Comparison of ENCODE assay signal across 27 cellular contexts in the genomic region with DNA sequence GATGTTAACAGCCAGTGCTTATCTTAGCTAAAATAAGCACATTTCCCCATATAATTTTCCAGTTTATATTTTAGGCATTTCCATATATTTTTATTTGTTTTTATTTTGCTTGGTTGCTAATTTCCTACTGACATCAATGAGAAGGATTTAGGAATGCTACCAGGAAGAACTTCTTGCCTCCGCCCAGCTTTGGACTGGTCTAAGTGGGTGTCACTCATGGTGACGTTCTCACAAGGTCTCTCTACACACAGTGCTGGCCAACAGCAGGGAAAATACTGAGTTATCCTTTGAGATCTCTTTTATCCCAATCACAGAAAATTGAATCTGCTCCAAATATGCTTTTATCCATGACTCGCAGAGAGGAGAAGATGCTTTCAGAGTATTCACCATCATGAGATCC. TPM values are rescaled to one million over a fixed set of nuclear protein-coding genes. Genes with fewer than 3 reads are reported as not detected.
DNase-seq lines count a peak whose midpoint lies in the region; ATAC-seq, FAIRE-seq and TF ChIP-seq lines count a peak whose summit lies in the region.
"Had no signal": no experiment of that assay in that cellular context is flagged by ENCODE, and none has a peak within 500 bp of the region (broad histone marks: within the 10 kb centered on the region; RNA-seq: fewer than 3 reads in every experiment).

No MANE protein-coding gene starts in this region.

- H2AFZ ChIP-seq in K562 (ENCODE audit: low read depth, low read length), result no peak overlapping the region

- no peak overlapping the region for H3K4me3 Mint-ChIP-seq in stimulated activated naive CD8-positive, alpha-beta T cell treated with anti-CD3 and anti-CD28 coated beads, Interleukin-15, Interleukin-2, amounts not matched to agents 100 ng/mL and 50 ng/mL, for 24 hours
- H3K4me3 Mint-ChIP-seq: CD8-positive, alpha-beta T cell had no signal

- no peak for TF ChIP-seq RAD21 in K562 (CRISPR knock-in tag; conservative IDR thresholded peaks at IDR 0.05 in 1 of 2, IDR thresholded peaks at IDR 0.05 in 1 of 2)

- no peaks in the 10 kb centered on the region for H3K27me3 Mint-ChIP-seq in stimulated activated naive CD8-positive, alpha-beta T cell treated with anti-CD3 and anti-CD28 coated beads, Interleukin-15, Interleukin-2, amounts not matched to agents 100 ng/mL and 50 ng/mL, for 24 hours

- H3K4me1 Mint-ChIP-seq in stimulated activated naive CD8-positive, alpha-beta T cell treated with anti-CD3 and anti-CD28 coated beads, Interleukin-15, Interleukin-2, amounts not matched to agents 100 ng/mL and 50 ng/mL, for 24 hours (ENCODE audit: low read depth), result no peaks in the 10 kb centered on the region

- no peaks in the 10 kb centered on the region for H3K4me1 ChIP-seq in K562 (replicated peaks in 1 of 2; ENCODE audit: control insufficient read depth in 2 of 2, insufficient read depth in 2 of 2, low read length in 2 of 2)
- H3K4me1 ChIP-seq: A549, Caco-2, SJCRH30 had no signal

- TF ChIP-seq POLR2A in K562 (conservative IDR thresholded peaks at IDR 0.05), result no peak
- TF ChIP-seq POLR2A in erythroblast (IDR thresholded peaks at IDR 0.05; ENCODE audit: low read length), result no peak

- FAIRE-seq in K562 (lab: Jason Lieb, UNC), result no peak
- FAIRE-seq: A549, GM18507, HepG2 had no signal

- no peak overlapping the region for H3K27ac ChIP-seq in K562 (ENCODE audit: extremely low read depth, low read depth, low read length)
- H3K27ac ChIP-seq: A549, SJCRH30 had no signal

- peaks cover 0 to 10% of the 10 kb centered on the region in 2 experiments; a peak in 3 of 5 replicates for H3K27me3 ChIP-seq in K562 (ENCODE audit: control insufficient read depth in 2 of 2, insufficient read depth in 2 of 2, low read length in 2 of 2)

- H3K36me3 ChIP-seq in K562 (ENCODE audit: control insufficient read depth, insufficient read depth, low read length), result no peaks in the 10 kb centered on the region
- H3K36me3 ChIP-seq: SJCRH30 had no signal

- no peak for TF ChIP-seq CTCF in K562 (IDR thresholded peaks at IDR 0.05 in 2 of 3, conservative IDR thresholded peaks at IDR 0.05 in 1 of 3; ENCODE audit: insufficient read depth in 2 of 3, low read depth in 1 of 3, low read length in 3 of 3)

- no peak for ATAC-seq in stimulated activated naive CD8-positive, alpha-beta T cell treated with anti-CD3 and anti-CD28 coated beads, Interleukin-15, Interleukin-2, amounts not matched to agents 100 U/mL and 50 U/mL, for 24 hours
- ATAC-seq in K562 (no peak), HG03045 (IDR thresholded peaks at IDR 0.05; ENCODE audit: unreplicated experiment) (no peak)
- ATAC-seq: A549; CD8-positive, alpha-beta T cell; HCT116; HepG2; PC-3; Right ventricle myocardium inferior had no signal

- CTCF ChIA-PET in K562 (lab: Yijun Ruan, JAX; ENCODE audit: low intra/inter-chr PET ratio), result no interaction called here

- POLR2A ChIA-PET in K562 (lab: Yijun Ruan, JAX), result interaction anchor here (0.5 to 1.8 kb wide), 2 partner anchors 10 to 28 kb away, joined by 3 to 4 read pairs; no protein-coding TSS in a partner anchor

- peak overlapping the region; percentile 23 for H3K27ac Mint-ChIP-seq in stimulated activated naive CD8-positive, alpha-beta T cell treated with anti-CD3 and anti-CD28 coated beads, Interleukin-15, Interleukin-2, amounts not matched to agents 100 ng/mL and 50 ng/mL, for 24 hours

- no peak overlapping the region for H3K9ac ChIP-seq in K562 (ENCODE audit: insufficient read depth in 1 of 2, low read depth in 2 of 2, low read length in 2 of 2)

- H3K4me3 ChIP-seq in K562, result no peak overlapping the region
- H3K4me3 ChIP-seq: A549, SJCRH30 had no signal

- intact Hi-C loops in K562 (cut with micrococcal nuclease), result no loop called here

- no peaks in the 10 kb centered on the region for H3K79me2 ChIP-seq in K562 (ENCODE audit: control insufficient read depth, insufficient read depth, low read length)

- no peaks in the 10 kb centered on the region for H3K9me3 ChIP-seq in K562 (replicated peaks; ENCODE audit: control insufficient read depth, insufficient read depth, low read depth, low read length)
- H3K9me3 ChIP-seq: A549, SJCRH30 had no signal

- H3K9me1 ChIP-seq in K562 (ENCODE audit: control insufficient read depth, insufficient read depth, low read length), result no peaks in the 10 kb centered on the region

- no TSS peak for BruUV-seq in K562 (replicated peaks; lab: Mats Ljungman, UMichigan)

- no peak for DNase-seq in stimulated activated naive CD8-positive, alpha-beta T cell treated with anti-CD3 and anti-CD28 coated beads, Interleukin-15, Interleukin-2, amounts not matched to agents 100 U/mL and 50 U/mL, for 24 hours
- DNase-seq in HT-29 (ENCODE audit: low spot score) (peak; percentile 24), K562 (ENCODE audit: extremely low read depth in 1 of 4, low spot score in 3 of 4) (no peak), GDM1 (lab: John Stamatoyannopoulos, UW) (no peak), erythroblast (lab: John Stamatoyannopoulos, UW) (no peak)
- DNase-seq: AML-193; C1 segment of cervical spinal cord; Caco-2; KBM-7; MV-4-11; NCI-H1105; NCI-H146; NCI-H1930; NCI-H446 treated with DMSO at 0.1 percent for 48 hours; NCI-H526; NCI-H82; NK-92 treated with Interleukin-12 subunit alpha and Interleukin-12 subunit beta, amount 100 ng/mL, for 24 hours; PC-3; SJCRH30 had no signal

- no peaks in the 10 kb centered on the region for H4K20me1 ChIP-seq in K562 (replicated peaks; ENCODE audit: control insufficient read depth, insufficient read depth, low read length)

- no peak for TF ChIP-seq EP300 in K562 (IDR thresholded peaks at IDR 0.05; ENCODE audit: low read length)

- no peak overlapping the region for H3K4me2 ChIP-seq in K562 (ENCODE audit: insufficient read depth, low read length)
- H3K4me2 ChIP-seq: A549 had no signal

- no peaks in the 10 kb centered on the region for H3K9me3 Mint-ChIP-seq in stimulated activated naive CD8-positive, alpha-beta T cell treated with anti-CD3 and anti-CD28 coated beads, Interleukin-15, Interleukin-2, amounts not matched to agents 100 ng/mL and 50 ng/mL, for 24 hours

- in situ Hi-C loops in K562 (cut with MboI), result no loop called here

- 2% methylated on average over 3 of the region's 3 CpGs for WGBS in K562 (ENCODE audit: insufficient coverage, low coverage, missing lambda C conversion rate)

- H3K36me3 Mint-ChIP-seq in stimulated activated naive CD8-positive, alpha-beta T cell treated with anti-CD3 and anti-CD28 coated beads, Interleukin-15, Interleukin-2, amounts not matched to agents 100 ng/mL and 50 ng/mL, for 24 hours (ENCODE audit: low read depth), result peaks cover 72% of the 10 kb centered on the region

TF ChIP-seq in K562, 482 proteins besides CTCF, POLR2A, EP300 and RAD21:
- TF ChIP-seq PKNOX1 (IDR thresholded peaks at IDR 0.05) (peak; percentile 19; the same call in 1 of the 2 replicates), BACH1 (tag; IDR thresholded peaks at IDR 0.05) (no peak)
TF ChIP-seq in K562: peak in this region for 1.

RNA-seq across cellular contexts. Expression of gene MX1, which starts 13.2 kb away (rescaled TPM):
- 18.0 and 30.6 TPM in 2 replicates for total RNA-seq in HT-29 (2014; rRNA removed; shearing (Covaris generic))
- not detected in 2 replicates for total RNA-seq in K562 (2011; cell fraction: chromatin; rRNA removed; ENCODE audit: low replicate concordance)
- not detected in 2 replicates for total RNA-seq in K562 (2011; cell fraction: nucleolus; rRNA removed)
- not detected in 2 replicates for total RNA-seq in K562 (2011; cell fraction: nucleoplasm; rRNA removed)
- 0.08 TPM in 1 of 2 replicates, not detected in the other for total RNA-seq in K562 (2014; rRNA removed)
- total RNA-seq in K562 (2014; rRNA removed; fragmentation: Illumina TruSeq; extraction: Trizol), result not detected in 2 replicates
- total RNA-seq in K562 (2015; rRNA removed; fragmentation: Illumina TruSeq; extraction: Trizol), result 0.07 TPM in 1 of 2 replicates, not detected in the other
- 0.51 and 0.78 TPM in 2 replicates for total RNA-seq in K562 (2021)
- 0.07 TPM in 1 of 2 replicates, not detected in the other for polyA plus RNA-seq in K562 (2011; rRNA removed)
- polyA plus RNA-seq in K562 (2011; cell fraction: cytosol; rRNA removed), result not detected in 2 replicates
- polyA plus RNA-seq in K562 (2011; cell fraction: nucleus; rRNA removed), result 0.06 TPM in 1 of 2 replicates, not detected in the other
- 0.22 and 0.30 TPM in 2 replicates for polyA plus RNA-seq in K562 (2012)
- 0.15 TPM in 1 of 2 replicates, not detected in the other for polyA plus RNA-seq in K562 (2014; fragmentation: Illumina TruSeq; extraction: Trizol)
- polyA plus RNA-seq in K562 (2014; fragmentation: Nextera tagmentation; extraction: Ambion mirVana), result not detected
- polyA plus RNA-seq in K562 (2014; rRNA removed), result 0.34 TPM in 1 of 2 replicates, not detected in the other
- 0.14 TPM in 1 of 2 replicates, not detected in the other for polyA minus RNA-seq in K562 (2011; rRNA and poly(A)+ RNA removed)
- polyA minus RNA-seq in K562 (2011; cell fraction: cytosol; rRNA and poly(A)+ RNA removed), result not detected in 2 replicates
- not detected in 2 replicates for polyA minus RNA-seq in K562 (2011; cell fraction: nucleus; rRNA and poly(A)+ RNA removed)
- total RNA-seq: SJCRH30 had no signal

Comparison
In these comparisons a context has a peak if more than half of its experiments do, and no peak if none do; other contexts are left out.
1. RNA of gene MX1, which starts 13.2 kb away (total RNA-seq): 18.0 to 30.6 TPM in HT-29; 0.07 to 0.78 TPM in K562; every median in the first group is over 10 times any median in the second.